8 cellular contexts compared by ENCODE assay signal in genomic region chr9:29830815-29831214, GRCh38.
DNase-seq lines count a peak whose midpoint lies in the region; ATAC-seq and TF ChIP-seq lines count a peak whose summit lies in the region.

No MANE protein-coding gene starts in this region.

- TF ChIP-seq EP300 in suprapubic skin (IDR thresholded peaks at IDR 0.05): no peak

- H3K9me3 ChIP-seq in AG04450 (ENCODE audit: control insufficient read depth, insufficient read depth, low read length) (peaks cover 16% of the 10 kb centered on the region), RWPE2 (ENCODE audit: severe bottlenecking) (no peaks in the 10 kb centered on the region), suprapubic skin (no peaks in the 10 kb centered on the region)

- DNase-seq in AG04450 (ENCODE audit: low read depth, low spot score) (no peak), HT-29 (ENCODE audit: low spot score) (peak; percentile 46), RWPE2 (ENCODE audit: low spot score) (no peak), iPS-NIHi7 (ENCODE audit: extremely low spot score) (peak; percentile 44), suprapubic skin (ENCODE audit: low spot score in 2 of 2) (no peak)

- H3K27ac ChIP-seq in AG04450 (ENCODE audit: low read depth, low read length) (no peak overlapping the region), RWPE2 (ENCODE audit: poor library complexity, severe bottlenecking) (no peak overlapping the region), suprapubic skin (no peak overlapping the region)

- TF ChIP-seq CTCF in AG04450 (IDR thresholded peaks at IDR 0.05; ENCODE audit: low read depth, low read length) (peak; percentile 20; the same call in 1 of the 2 replicates), RWPE2 (IDR thresholded peaks at IDR 0.05; ENCODE audit: poor library complexity, severe bottlenecking) (peak; percentile 77), suprapubic skin (IDR thresholded peaks at IDR 0.05) (no peak)

- CTCF ChIA-PET in AG04450 (lab: Charles Lee): no interaction called here

- H3K4me3 ChIP-seq in AG04450 (ENCODE audit: low read depth, low read length): no peak overlapping the region
- no peak overlapping the region for H3K4me3 ChIP-seq in RWPE2 (ENCODE audit: severe bottlenecking)
- H3K4me3 ChIP-seq in suprapubic skin: no peak overlapping the region

- ATAC-seq in RWPE2 (ENCODE audit: low read depth): peak; percentile 64; the same call in 1 of the 3 replicates
- ATAC-seq in GM18873 (IDR thresholded peaks at IDR 0.05; ENCODE audit: low FRiP score, unreplicated experiment): no peak
- ATAC-seq in HG03342 (IDR thresholded peaks at IDR 0.05; ENCODE audit: unreplicated experiment): no peak
- no peak for ATAC-seq in HG02798 (IDR thresholded peaks at IDR 0.05; ENCODE audit: poor library complexity, unreplicated experiment)

- TF ChIP-seq POLR2A in suprapubic skin (IDR thresholded peaks at IDR 0.05): no peak

- no peaks in the 10 kb centered on the region for H3K4me1 ChIP-seq in RWPE2 (ENCODE audit: insufficient read depth, poor library complexity, severe bottlenecking)
- no peaks in the 10 kb centered on the region for H3K4me1 ChIP-seq in suprapubic skin

- H3K36me3 ChIP-seq in RWPE2 (ENCODE audit: low read depth): no peaks in the 10 kb centered on the region
- H3K36me3 ChIP-seq in suprapubic skin: no peaks in the 10 kb centered on the region

- WGBS in suprapubic skin: 39% methylated on average over 6 of the region's 6 CpGs

- POLR2A ChIA-PET in AG04450 (lab: Yijun Ruan, JAX): no interaction called here

- no peaks in the 10 kb centered on the region for H3K27me3 ChIP-seq in AG04450 (ENCODE audit: control insufficient read depth, insufficient read depth, low read length)
- H3K27me3 ChIP-seq in RWPE2 (ENCODE audit: insufficient read depth, poor library complexity, severe bottlenecking): no peaks in the 10 kb centered on the region
- H3K27me3 ChIP-seq in suprapubic skin: no peaks in the 10 kb centered on the region

Comparison
In these comparisons a context has a peak if more than half of its experiments do, and no peak if none do; other contexts are left out.
1. DNase-seq: peak in HT-29 (single experiment) and iPS-NIHi7 (single experiment); none in AG04450 (single experiment), RWPE2 (single experiment) and suprapubic skin (0 of 2).
2. CTCF ChIP-seq: peak in AG04450 (single experiment) and RWPE2 (single experiment); none in suprapubic skin (0 of 2).